11 cellular contexts compared by ENCODE assay signal in the genomic region with DNA sequence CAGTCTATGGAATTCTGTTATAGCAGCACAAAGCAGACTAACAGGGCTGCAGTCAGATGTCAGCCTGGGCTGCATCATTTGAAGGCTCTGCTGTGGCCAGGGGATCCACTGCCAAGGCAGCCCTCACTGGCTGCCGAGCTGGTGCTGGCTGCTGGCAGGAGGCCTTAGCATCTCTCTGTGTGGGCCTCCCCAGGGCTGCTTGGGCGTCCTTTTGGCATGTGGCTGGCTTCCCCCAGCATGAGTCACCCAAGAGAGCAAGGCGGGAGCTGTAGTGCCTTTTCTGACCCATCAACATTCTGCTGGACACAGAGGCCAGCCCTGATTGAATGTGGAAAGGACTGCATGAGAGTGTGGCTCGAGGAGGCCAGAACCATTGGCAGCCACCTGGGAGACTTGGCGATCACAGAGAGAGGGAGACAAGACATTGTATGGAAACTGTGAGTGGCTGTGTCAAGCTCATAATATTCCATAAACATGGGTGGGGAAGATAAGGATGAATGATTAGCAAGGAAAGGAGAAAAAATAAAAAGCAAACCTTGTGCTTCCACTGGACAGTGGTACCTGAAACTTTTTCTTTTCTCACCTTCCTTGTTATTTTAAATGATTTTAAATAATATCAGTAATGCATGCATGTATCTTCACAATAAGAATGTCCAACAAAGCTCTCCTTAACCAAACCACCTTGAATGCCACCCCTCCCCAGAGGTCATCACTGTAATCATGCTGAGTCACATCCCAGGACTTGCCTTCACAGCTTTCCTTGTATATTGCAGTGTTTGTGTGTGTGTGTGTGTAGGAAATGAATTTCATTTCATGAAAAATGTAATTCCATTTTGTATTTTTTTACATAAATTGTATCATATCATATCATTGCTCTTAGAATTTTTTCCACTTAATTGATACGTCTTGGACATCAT. TPM values are rescaled to one million over a fixed set of nuclear protein-coding genes. Genes with fewer than 3 reads are reported as not detected.
A peak's percentile ranks its signal among the peaks of the same experiment; 100 is the strongest.
DNase-seq lines count a peak whose midpoint lies in the region; ATAC-seq and TF ChIP-seq lines count a peak whose summit lies in the region.
"Had no signal": no experiment of that assay in that cellular context is flagged by ENCODE, and none has a peak within 500 bp of the region (broad histone marks: within the 10 kb centered on the region; RNA-seq: fewer than 3 reads in every experiment).

No MANE protein-coding gene starts in this region.

- H3K9me3 ChIP-seq in GM23248 (ENCODE audit: low read depth) (no peaks in the 10 kb centered on the region), left ventricle myocardium inferior (replicated peaks) (no peaks in the 10 kb centered on the region), sigmoid colon (no peaks in the 10 kb centered on the region)
- H3K9me3 ChIP-seq: gastrocnemius medialis had no signal

- H3K27me3 ChIP-seq in GM23248 (replicated peaks; ENCODE audit: insufficient read depth) (peaks cover 31% of the 10 kb centered on the region; the same call in 1 of the 2 replicates), left ventricle myocardium inferior (ENCODE audit: low read depth) (peaks cover 16% of the 10 kb centered on the region), sigmoid colon (no peaks in the 10 kb centered on the region)
- H3K27me3 ChIP-seq: gastrocnemius medialis had no signal

- H3K9me2 ChIP-seq in GM23248 (ENCODE audit: insufficient read depth), result no peaks in the 10 kb centered on the region

- ATAC-seq in GM18502 (IDR thresholded peaks at IDR 0.05; ENCODE audit: poor library complexity, unreplicated experiment), result no peak

- H3K36me3 ChIP-seq in GM23248 (ENCODE audit: low read depth), result no peaks in the 10 kb centered on the region
- H3K36me3 ChIP-seq in left ventricle myocardium inferior, result no peaks in the 10 kb centered on the region
- H3K36me3 ChIP-seq in sigmoid colon, result no peaks in the 10 kb centered on the region
- H3K36me3 ChIP-seq: gastrocnemius medialis had no signal

- H3K4me1 ChIP-seq in GM23248 (ENCODE audit: insufficient read depth) (peaks cover 9% of the 10 kb centered on the region), left ventricle myocardium inferior (peaks cover 12% of the 10 kb centered on the region), sigmoid colon (peaks cover 0 to 16% (median 6%) of the 10 kb centered on the region in 4 donors)
- H3K4me1 ChIP-seq: gastrocnemius medialis had no signal

- no peaks in the 10 kb centered on the region for H3K79me2 ChIP-seq in GM23248 (ENCODE audit: insufficient read depth)

- H2AFZ ChIP-seq in GM23248, result no peak overlapping the region

- TF ChIP-seq CTCF in left ventricle myocardium inferior (IDR thresholded peaks at IDR 0.05; ENCODE audit: borderline replicate concordance) (no peak), sigmoid colon (IDR thresholded peaks at IDR 0.05) (no peak), GM13977 (IDR thresholded peaks at IDR 0.05; ENCODE audit: extremely low read depth, insufficient read depth, missing control alignments) (no peak)

- intact Hi-C loops in left ventricle myocardium inferior (cut with micrococcal nuclease) (no loop called here), sigmoid colon (cut with DNase I) (no loop called here)

- H3K4me2 ChIP-seq in GM23248 (ENCODE audit: unreplicated experiment), result no peak overlapping the region

- no peak for TF ChIP-seq POLR2A in sigmoid colon (IDR thresholded peaks at IDR 0.05)

- peak; percentile 94 for DNase-seq in GM23248
- DNase-seq in amniotic stem cell (lab: John Stamatoyannopoulos, UW), result peak; percentile 41
- DNase-seq in left ventricle myocardium inferior, result peak; percentile 65
- DNase-seq in sigmoid colon, result peak; percentile 88
- no peak for DNase-seq in GM13977 (ENCODE audit: low spot score)
- no peak for DNase-seq in NCI-H345 (lab: John Stamatoyannopoulos, UW)
- DNase-seq in stimulated activated CD4-positive, alpha-beta T cell treated with anti-CD3 and anti-CD28 coated beads, Interleukin-15, amount 100 ng/mL, for 24 hours, result no peak
- DNase-seq: activated CD4-positive, alpha-beta T cell treated with anti-CD3 and anti-CD28 coated beads for 1 hour; KBM-7 had no signal

- H3F3A ChIP-seq in GM23248 (ENCODE audit: insufficient read depth), result peaks cover 6% of the 10 kb centered on the region; the same call in 1 of the 2 replicates

- no peak overlapping the region for H3K4me3 ChIP-seq in GM23248
- no peak overlapping the region for H3K4me3 ChIP-seq in left ventricle myocardium inferior
- H3K4me3 ChIP-seq in sigmoid colon, result no peak overlapping the region
- H3K4me3 ChIP-seq: gastrocnemius medialis had no signal

- no peak overlapping the region; the same call in 1 of the 2 replicates for H3K27ac ChIP-seq in GM23248
- no peak overlapping the region for H3K27ac ChIP-seq in left ventricle myocardium inferior (replicated peaks)
- H3K27ac ChIP-seq in sigmoid colon, result peak overlapping the region; percentile 1 to 59 (median 35)
- H3K27ac ChIP-seq: gastrocnemius medialis had no signal

- no peak for TF ChIP-seq EP300 in sigmoid colon (IDR thresholded peaks at IDR 0.05)

- no peak overlapping the region for H3K9ac ChIP-seq in GM23248

- in situ Hi-C loops in GM23248 (cut with MboI), result no loop called here
- in situ Hi-C loops in GM13977 (cut with MboI; ENCODE audit: low pct_unique_long_range_greater_than_20kb, low sequenced_read_pairs, unreplicated experiment), result no loop called here

- H4K20me1 ChIP-seq in GM23248 (ENCODE audit: insufficient read depth), result no peaks in the 10 kb centered on the region

- 10 to 12% methylated on average over 6 of the region's 6 CpGs for whole genome bisulfite sequencing in GM23248 (ENCODE audit: low coverage in 1 of 2, low lambda C conversion rate in 2 of 2, missing lambda C conversion rate in 2 of 2), 2 experiments
- WGBS in sigmoid colon, 2 donors, result 28 to 57% methylated on average over 6 of the region's 6 CpGs

RNA-seq across cellular contexts. Expression of a gene that starts 55.0 kb away (rescaled TPM):
- total RNA-seq in GM23248 (2014; rRNA removed; shearing (Covaris generic)), result not detected in 2 replicates
- not detected in 2 replicates for polyA plus RNA-seq in GM23248 (2016; fragmentation: Nextera tagmentation; extraction: Ambion mirVana)
- total RNA-seq in left ventricle myocardium inferior, result 0.33 TPM
- total RNA-seq in sigmoid colon, result not detected
- polyA plus RNA-seq in sigmoid colon, result under 1 TPM in 1 of 3 donors, not detected in 2; 0.03 TPM

RNA-seq across cellular contexts. Expression of a gene that starts 58.6 kb away (rescaled TPM):
- total RNA-seq in GM23248 (2014; rRNA removed; shearing (Covaris generic)), result 46.4 and 50.4 TPM in 2 replicates
- polyA plus RNA-seq in GM23248 (2016; fragmentation: Nextera tagmentation; extraction: Ambion mirVana), result 32.9 and 36.0 TPM in 2 replicates
- 106 TPM for total RNA-seq in left ventricle myocardium inferior
- total RNA-seq in sigmoid colon, result 10 to 100 TPM; 26.0 to 48.2 (median 37.2) TPM
- polyA plus RNA-seq in sigmoid colon, result 100 to 1,000 TPM in 1 of 3 donors, 10 to 100 TPM in 2; 33.0 to 117 (median 48.6) TPM

Comparison
In these comparisons a context has a peak if more than half of its experiments do, and no peak if none do; other contexts are left out.
1. DNase-seq: peak in GM23248 (single experiment), amniotic stem cell (single experiment), left ventricle myocardium inferior (single experiment) and sigmoid colon (single experiment); none in GM13977 (single experiment), NCI-H345 (single experiment) and stimulated activated CD4-positive, alpha-beta T cell treated with anti-CD3 and anti-CD28 coated beads, Interleukin-15, amount 100 ng/mL, for 24 hours (single experiment).
2. H3K27ac ChIP-seq: peak in sigmoid colon (4 of 4); none in GM23248 (single experiment) and left ventricle myocardium inferior (single experiment).